ENCODE assay signal across 8 cellular contexts in the genomic region with DNA sequence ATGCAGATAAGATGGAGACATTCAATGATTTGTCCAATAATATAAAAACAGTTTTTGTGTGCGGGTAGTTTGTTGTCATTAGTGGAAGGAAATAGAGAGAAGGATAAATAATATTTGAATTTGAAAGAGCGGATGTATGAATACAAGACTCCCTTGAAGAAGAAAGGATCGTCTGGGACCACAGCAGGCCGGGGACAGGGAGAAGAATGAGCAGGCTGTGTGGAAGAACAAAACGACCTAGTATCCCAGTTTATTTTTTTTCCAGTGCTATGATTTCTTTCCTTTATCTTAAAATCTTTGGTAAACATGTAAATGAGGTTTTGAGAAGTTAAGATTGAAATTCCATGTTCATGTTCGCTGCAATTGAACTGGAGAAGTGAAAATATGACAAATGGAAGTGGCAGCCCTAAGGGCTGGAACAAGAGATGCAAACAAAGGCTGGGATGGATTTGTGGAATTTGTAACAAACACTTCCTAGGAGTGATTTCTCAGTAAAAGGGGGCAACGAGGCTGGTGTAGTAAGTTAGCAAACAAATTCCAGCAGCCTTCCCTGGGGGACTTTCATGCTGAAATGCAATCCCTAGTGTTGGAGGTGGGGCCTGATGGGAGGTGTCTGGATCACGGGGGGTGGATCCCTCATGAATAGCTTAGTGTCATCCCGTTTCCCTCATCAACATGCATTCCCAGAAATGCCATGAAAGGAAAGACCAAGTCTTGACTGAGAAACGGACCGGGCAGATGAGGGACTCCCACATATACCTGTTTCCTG. TPM values are rescaled to one million over a fixed set of nuclear protein-coding genes. Genes with fewer than 3 reads are reported as not detected.
A peak's percentile ranks its signal among the peaks of the same experiment; 100 is the strongest.
DNase-seq lines count a peak whose midpoint lies in the region; ATAC-seq and TF ChIP-seq lines count a peak whose summit lies in the region.

No MANE protein-coding gene starts in this region.

- intact Hi-C loops in psoas muscle (cut with DNase I): loop anchor here (2.0 to 5.0 kb wide), 3 partner anchors 492 to 795 kb away; no protein-coding TSS in a partner anchor
- intact Hi-C loops in Caco-2 (cut with micrococcal nuclease; ENCODE audit: unreplicated experiment): loop anchor here (5.0 to 10.0 kb wide), 2 partner anchors 202 to 795 kb away; no protein-coding TSS in a partner anchor

- no peaks in the 10 kb centered on the region for H3K9me2 ChIP-seq in hepatocyte (replicated peaks; ENCODE audit: insufficient read depth)

- H3K36me3 Mint-ChIP-seq in stimulated activated naive B cell treated with anti-CD40 and anti-IgM and Interleukin-4, amounts not matched to agents 10 μg/mL and 1 μg/mL and 100 μg/mL, for 72 hours: peaks cover 0 to 11% of the 10 kb centered on the region in 2 donors
- H3K36me3 Mint-ChIP-seq in Caco-2 (ENCODE audit: insufficient read depth, unreplicated experiment): no peaks in the 10 kb centered on the region
- peaks cover 26% of the 10 kb centered on the region for H3K36me3 Mint-ChIP-seq in activated T-cell treated with anti-CD3 and anti-CD28 coated beads, Interleukin-2, amount 50 U/mL, for 24 hours (ENCODE audit: low read depth)

- H3K4me1 ChIP-seq in hepatocyte (ENCODE audit: insufficient read depth): no peaks in the 10 kb centered on the region
- H3K4me1 ChIP-seq in psoas muscle: peaks cover 4% of the 10 kb centered on the region
- no peaks in the 10 kb centered on the region for H3K4me1 ChIP-seq in Caco-2

- H3K27me3 Mint-ChIP-seq in stimulated activated naive B cell treated with anti-CD40 and anti-IgM and Interleukin-4, amounts not matched to agents 10 μg/mL and 1 μg/mL and 100 μg/mL, for 72 hours: no peaks in the 10 kb centered on the region
- peaks cover 4% of the 10 kb centered on the region for H3K27me3 Mint-ChIP-seq in Caco-2 (ENCODE audit: insufficient read depth, unreplicated experiment)
- H3K27me3 Mint-ChIP-seq in activated T-cell treated with anti-CD3 and anti-CD28 coated beads, Interleukin-2, amount 50 U/mL, for 24 hours: no peaks in the 10 kb centered on the region

- no peaks in the 10 kb centered on the region for H3K79me2 ChIP-seq in hepatocyte

- CTCF ChIA-PET in Caco-2 (lab: Charles Lee): no interaction called here

- H3K27ac Mint-ChIP-seq in stimulated activated naive B cell treated with anti-CD40 and anti-IgM and Interleukin-4, amounts not matched to agents 10 μg/mL and 1 μg/mL and 100 μg/mL, for 72 hours: no peak overlapping the region
- no peak overlapping the region for H3K27ac Mint-ChIP-seq in Caco-2 (ENCODE audit: unreplicated experiment)
- no peak overlapping the region for H3K27ac Mint-ChIP-seq in activated T-cell treated with anti-CD3 and anti-CD28 coated beads, Interleukin-2, amount 50 U/mL, for 24 hours

- WGBS in hepatocyte (ENCODE audit: low lambda C conversion rate, missing lambda C conversion rate): 3% methylated on average over 11 of the region's 11 CpGs
- 5 to 7% (median 7%) methylated on average over 11 of the region's 11 CpGs for WGBS in psoas muscle, 3 donors

- POLR2A ChIA-PET in Caco-2 (lab: Charles Lee): no interaction called here

- peaks cover 6 to 12% of the 10 kb centered on the region in 2 donors for H3K4me1 Mint-ChIP-seq in stimulated activated naive B cell treated with anti-CD40 and anti-IgM and Interleukin-4, amounts not matched to agents 10 μg/mL and 1 μg/mL and 100 μg/mL, for 72 hours
- no peaks in the 10 kb centered on the region for H3K4me1 Mint-ChIP-seq in Caco-2 (ENCODE audit: low read depth, unreplicated experiment)
- H3K4me1 Mint-ChIP-seq in activated T-cell treated with anti-CD3 and anti-CD28 coated beads, Interleukin-2, amount 50 U/mL, for 24 hours (ENCODE audit: low read depth): peaks cover 37% of the 10 kb centered on the region

- peak overlapping the region; percentile 77 for H3K4me2 ChIP-seq in hepatocyte

- peak overlapping the region; percentile 65 for H2AFZ ChIP-seq in hepatocyte

- H3K27me3 ChIP-seq in hepatocyte (no peaks in the 10 kb centered on the region), psoas muscle (ENCODE audit: insufficient read depth in 3 of 3, low read length in 2 of 3) (no peaks in the 10 kb centered on the region), Caco-2 (replicated peaks; ENCODE audit: control insufficient read depth, insufficient read depth, low read length) (no peaks in the 10 kb centered on the region)

- H3K4me3 ChIP-seq in HFF-Myc (replicated peaks; ENCODE audit: low read depth, low read length) (peak overlapping the region; percentile 48), astrocyte of the cerebellum (ENCODE audit: low read depth, low read length) (peak overlapping the region; percentile 61), hepatocyte (peak overlapping the region; percentile 45), psoas muscle (peak overlapping the region; percentile 61), Caco-2 (ENCODE audit: low read depth, low read length) (no peak overlapping the region)

- DNase-seq in HFF-Myc (ENCODE audit: extremely low read depth, low read depth) (peak; percentile 92), astrocyte of the cerebellum (ENCODE audit: low read depth) (peak; percentile 93), hepatocyte (ENCODE audit: low spot score) (peak; percentile 87), psoas muscle (peak; percentile 75 to 84), Caco-2 (no peak)
- no peak for DNase-seq in stimulated activated naive B cell treated with anti-CD40 and anti-IgM and Interleukin-4, amounts not matched to agents 10 μg/mL and 1 μg/mL and 100 μg/mL, for 72 hours
- no peak for DNase-seq in activated T-cell treated with anti-CD3 and anti-CD28 coated beads, Interleukin-2, amount 50 U/mL, for 24 hours

- H3K36me3 ChIP-seq in hepatocyte (replicated peaks; ENCODE audit: insufficient read depth, low read depth) (no peaks in the 10 kb centered on the region), psoas muscle (ENCODE audit: insufficient read depth in 1 of 2, low read depth in 1 of 2) (no peaks in the 10 kb centered on the region), Caco-2 (ENCODE audit: control insufficient read depth, insufficient read depth, low read length) (no peaks in the 10 kb centered on the region)

- H3K9me3 ChIP-seq in hepatocyte (ENCODE audit: low read depth) (no peaks in the 10 kb centered on the region), psoas muscle (no peaks in the 10 kb centered on the region), Caco-2 (no peaks in the 10 kb centered on the region)

- no peak overlapping the region for H3K4me3 Mint-ChIP-seq in stimulated activated naive B cell treated with anti-CD40 and anti-IgM and Interleukin-4, amounts not matched to agents 10 μg/mL and 1 μg/mL and 100 μg/mL, for 72 hours
- no peak overlapping the region for H3K4me3 Mint-ChIP-seq in Caco-2 (ENCODE audit: unreplicated experiment)
- H3K4me3 Mint-ChIP-seq in activated T-cell treated with anti-CD3 and anti-CD28 coated beads, Interleukin-2, amount 50 U/mL, for 24 hours: no peak overlapping the region

- ATAC-seq in psoas muscle (peak; percentile 76 to 91 (median 86)), HG03139 (IDR thresholded peaks at IDR 0.05; ENCODE audit: unreplicated experiment) (no peak)
- ATAC-seq in stimulated activated naive B cell treated with anti-CD40 and anti-IgM and Interleukin-4, amounts not matched to agents 10 μg/mL and 1 μg/mL and 100 μg/mL, for 72 hours (replicated peaks): no peak

- in situ Hi-C loops in astrocyte of the cerebellum (cut with HindIII; ENCODE audit: low sequenced_read_pairs): loop anchor here (25.0 kb wide), 1 partner anchor 1037 kb away; no protein-coding TSS in a partner anchor

- H3K27ac ChIP-seq in hepatocyte (peak overlapping the region; percentile 92), psoas muscle (peak overlapping the region; percentile 81)

- no peaks in the 10 kb centered on the region for H4K20me1 ChIP-seq in hepatocyte (ENCODE audit: insufficient read depth, poor library complexity, severe bottlenecking)

- no peak for TF ChIP-seq CTCF in HFF-Myc (IDR thresholded peaks at IDR 0.05; ENCODE audit: low read depth, low read length, missing control alignments)
- no peak for TF ChIP-seq CTCF in astrocyte of the cerebellum (IDR thresholded peaks at IDR 0.05; ENCODE audit: low read depth, low read length, missing control alignments)
- TF ChIP-seq CTCF in hepatocyte (IDR thresholded peaks at IDR 0.05; ENCODE audit: poor library complexity): no peak
- TF ChIP-seq CTCF in psoas muscle (IDR thresholded peaks at IDR 0.05): no peak
- TF ChIP-seq CTCF in Caco-2 (IDR thresholded peaks at IDR 0.05; ENCODE audit: insufficient read depth in 1 of 2, low read depth in 1 of 2, low read length in 1 of 2, severe bottlenecking in 1 of 2, unreplicated experiment in 1 of 2): no peak

- BruUV-seq in Caco-2 (replicated peaks; lab: Mats Ljungman, UMichigan): no TSS peak

- peaks cover 0 to 1% of the 10 kb centered on the region in 2 donors for H3K9me3 Mint-ChIP-seq in stimulated activated naive B cell treated with anti-CD40 and anti-IgM and Interleukin-4, amounts not matched to agents 10 μg/mL and 1 μg/mL and 100 μg/mL, for 72 hours
- peaks cover 8% of the 10 kb centered on the region for H3K9me3 Mint-ChIP-seq in Caco-2 (ENCODE audit: unreplicated experiment)
- no peaks in the 10 kb centered on the region for H3K9me3 Mint-ChIP-seq in activated T-cell treated with anti-CD3 and anti-CD28 coated beads, Interleukin-2, amount 50 U/mL, for 24 hours

RNA-seq across cellular contexts. Expression of a gene that starts 10.2 kb away (rescaled TPM):
- total RNA-seq in hepatocyte (22.2 and 25.1 TPM in 2 replicates), psoas muscle (10 to 100 TPM; 12.6 to 29.4 (median 15.3) TPM), Caco-2 (2022) (0.19 TPM in 1 of 2 replicates, not detected in the other)
- polyA plus RNA-seq in hepatocyte (31.8 and 35.6 TPM in 2 replicates), psoas muscle (10 to 100 TPM in 2 of 3 donors, 1 to 10 TPM in 1; 9.6 to 14.0 (median 13.0) TPM)

Comparison
In these comparisons a context has a peak if more than half of its experiments do, and no peak if none do; other contexts are left out.
1. DNase-seq: peak in HFF-Myc (single experiment), astrocyte of the cerebellum (single experiment), hepatocyte (single experiment) and psoas muscle (2 of 2); none in stimulated activated naive B cell treated with anti-CD40 and anti-IgM and Interleukin-4, amounts not matched to agents 10 μg/mL and 1 μg/mL and 100 μg/mL, for 72 hours (single experiment), Caco-2 (0 of 2) and activated T-cell treated with anti-CD3 and anti-CD28 coated beads, Interleukin-2, amount 50 U/mL, for 24 hours (single experiment).
2. ATAC-seq: peak in psoas muscle (4 of 4); none in stimulated activated naive B cell treated with anti-CD40 and anti-IgM and Interleukin-4, amounts not matched to agents 10 μg/mL and 1 μg/mL and 100 μg/mL, for 72 hours (0 of 2) and HG03139 (single experiment).
3. RNA of a gene that starts 10.2 kb away (total RNA-seq): 22.2 to 25.1 TPM in hepatocyte and 12.6 to 29.4 TPM in psoas muscle; 0.19 TPM in Caco-2; every median in the first group is over 10 times any median in the second.